Comparison of ENCODE assay signal across 1 cellular context in genomic region chr19:41959056-41960053, GRCh38.
TF ChIP-seq lines count a peak whose summit lies in the region.

Gene RABAC1, minus strand, starts transcription at chr19:41959321. Its CDS starts 29 bp downstream, at chr19:41959292.

TF ChIP-seq in K562, 482 proteins besides CTCF, POLR2A, EP300 and RAD21 (continued from another document and continues in another):
- TF ChIP-seq ZBTB49 (CRISPR knock-in tag; IDR thresholded peaks at IDR 0.05; ENCODE audit: borderline replicate concordance) = no peak
- no peak for TF ChIP-seq FIP1L1 (IDR thresholded peaks at IDR 0.05; ENCODE audit: low read depth, low read length, poor library complexity, severe bottlenecking)
- peak; percentile 59 for TF ChIP-seq POLR2G (IDR thresholded peaks at IDR 0.05; ENCODE audit: low read depth, low read length)
- no peak for TF ChIP-seq ZFP91 (CRISPR knock-in tag; IDR thresholded peaks at IDR 0.05)
- TF ChIP-seq RFX1 (IDR thresholded peaks at IDR 0.05) = no peak
- peak; percentile 50; the same call in 1 of the 2 replicates for TF ChIP-seq ATF3 (IDR thresholded peaks at IDR 0.05)
- TF ChIP-seq ATF3 (CRISPR knock-in tag; conservative IDR thresholded peaks at IDR 0.05) = no peak; the same call in 1 of the 2 replicates
- no peak for TF ChIP-seq ZNF507 (tag; conservative IDR thresholded peaks at IDR 0.05)
- TF ChIP-seq ZNF140 (CRISPR knock-in tag; IDR thresholded peaks at IDR 0.05) = no peak
- TF ChIP-seq ZBTB43 (CRISPR knock-in tag; IDR thresholded peaks at IDR 0.05) = no peak
- TF ChIP-seq ZNF444 (CRISPR knock-in tag; IDR thresholded peaks at IDR 0.05) = no peak
- no peak for TF ChIP-seq ZNF764 (CRISPR knock-in tag; IDR thresholded peaks at IDR 0.05; ENCODE audit: low read depth)
- no peak for TF ChIP-seq XRCC5 (IDR thresholded peaks at IDR 0.05; ENCODE audit: low read depth, low read length)
- no peak for TF ChIP-seq TFAM (CRISPR knock-in tag; conservative IDR thresholded peaks at IDR 0.05)
- TF ChIP-seq TCF7 (IDR thresholded peaks at IDR 0.05; ENCODE audit: borderline replicate concordance) = no peak
- no peak for TF ChIP-seq LARP7 (IDR thresholded peaks at IDR 0.05)
- TF ChIP-seq MTA2 (IDR thresholded peaks at IDR 0.05; ENCODE audit: low read depth) = no peak
- no peak for TF ChIP-seq SETDB1 (IDR thresholded peaks at IDR 0.05; ENCODE audit: low read length)
- TF ChIP-seq FOXP1 (CRISPR knock-in tag; IDR thresholded peaks at IDR 0.05) = no peak
- no peak for TF ChIP-seq ZKSCAN1 (IDR thresholded peaks at IDR 0.05; ENCODE audit: low read depth, low read length)
- no peak for TF ChIP-seq IRF9 (tag; IDR thresholded peaks at IDR 0.05)
- TF ChIP-seq ZNF436 (CRISPR knock-in tag; IDR thresholded peaks at IDR 0.05) = no peak
- TF ChIP-seq RUNX1 (IDR thresholded peaks at IDR 0.05; ENCODE audit: low read depth) = no peak
- no peak for TF ChIP-seq ADNP (tag; IDR thresholded peaks at IDR 0.05)
- TF ChIP-seq NUFIP1 (IDR thresholded peaks at IDR 0.05; ENCODE audit: partially characterized antibody) = no peak
- TF ChIP-seq KDM5B (IDR thresholded peaks at IDR 0.05; ENCODE audit: insufficient replicate concordance, low read depth, low read length) = no peak
- TF ChIP-seq ZNF639 (CRISPR knock-in tag; conservative IDR thresholded peaks at IDR 0.05 in 1 of 2, IDR thresholded peaks at IDR 0.05 in 1 of 2) = 0 out of 4 replicates have a peak, but pooled peaks of 1 of the 2 experiments have one; percentile 57
- no peak for TF ChIP-seq ZNF232 (CRISPR knock-in tag; IDR thresholded peaks at IDR 0.05)
- TF ChIP-seq ETV5 (CRISPR knock-in tag; IDR thresholded peaks at IDR 0.05; ENCODE audit: low read depth) = 0 out of 2 replicates have a peak, but pooled peaks have one; percentile 48
- no peak for TF ChIP-seq SMARCC2 (IDR thresholded peaks at IDR 0.05; ENCODE audit: low read depth)
- no peak for TF ChIP-seq IRF1 (CRISPR knock-in tag; IDR thresholded peaks at IDR 0.05; ENCODE audit: borderline replicate concordance)
- no peak for TF ChIP-seq ZNF780A (CRISPR knock-in tag; IDR thresholded peaks at IDR 0.05)
- TF ChIP-seq ZNF174 (CRISPR knock-in tag; IDR thresholded peaks at IDR 0.05) = no peak
- TF ChIP-seq ZNF407 (IDR thresholded peaks at IDR 0.05; ENCODE audit: low read depth) = no peak
- TF ChIP-seq CCNT2 (IDR thresholded peaks at IDR 0.05; ENCODE audit: borderline replicate concordance, extremely low read depth, insufficient read length, low read depth, low read length) = no peak
- TF ChIP-seq ZNF589 (CRISPR knock-in tag; IDR thresholded peaks at IDR 0.05; ENCODE audit: low read depth) = no peak
- no peak for TF ChIP-seq THRA (IDR thresholded peaks at IDR 0.05)
- TF ChIP-seq NR2C1 (IDR thresholded peaks at IDR 0.05) = no peak
- TF ChIP-seq NR2C1 (tag; IDR thresholded peaks at IDR 0.05) = peak; percentile 72
- TF ChIP-seq MCM5 (IDR thresholded peaks at IDR 0.05; ENCODE audit: low read depth) = no peak
- peak; percentile 96 for TF ChIP-seq HCFC1 (IDR thresholded peaks at IDR 0.05; ENCODE audit: low read depth, low read length)
- TF ChIP-seq RBM14 (IDR thresholded peaks at IDR 0.05; ENCODE audit: borderline replicate concordance, insufficient read depth, low read depth, low read length) = no peak
- no peak for TF ChIP-seq GATA2 (CRISPR knock-in tag; IDR thresholded peaks at IDR 0.05)
- no peak for TF ChIP-seq PTTG1 (tag; IDR thresholded peaks at IDR 0.05; ENCODE audit: low read depth)
- TF ChIP-seq THRAP3 (IDR thresholded peaks at IDR 0.05; ENCODE audit: borderline replicate concordance) = no peak
- no peak for TF ChIP-seq MECOM (CRISPR knock-in tag; IDR thresholded peaks at IDR 0.05)
